In genomic region chr16:88874938-88875599, GRCh38 we compare ENCODE assay signal across 28 cellular contexts. TPM values are rescaled to one million over a fixed set of nuclear protein-coding genes. Genes with fewer than 3 reads are reported as not detected.
"Had no signal": no experiment of that assay in that cellular context is flagged by ENCODE, and none has a peak within 500 bp of the region (broad histone marks: within the 10 kb centered on the region; RNA-seq: fewer than 3 reads in every experiment).

No MANE protein-coding gene starts in this region.

- H3K4me3 Mint-ChIP-seq: activated CD4-positive, alpha-beta T cell treated with anti-CD3 and anti-CD28 coated beads for 36 hours; activated CD8-positive, alpha-beta memory T cell treated with anti-CD3 and anti-CD28 coated beads, Interleukin-2, amount 10 ng/mL, durations not matched to agents 7 days and 5 days; activated CD8-positive, alpha-beta T cell treated with anti-CD3 and anti-CD28 coated beads, Interleukin-2, amount 10 ng/mL, durations not matched to agents 7 days and 5 days; immature natural killer cell; mesothelial cell of epicardium; naive B cell had no signal

- H3K9me3 Mint-ChIP-seq: activated naive CD4-positive, alpha-beta T cell treated with anti-CD3 and anti-CD28 coated beads, Interleukin-2, amount 50 U/mL, for 72 hours; immature natural killer cell; mesothelial cell of epicardium had no signal

- H3K27ac ChIP-seq: breast epithelium, suprapubic skin, tibial artery had no signal

- ATAC-seq: activated CD4-positive, alpha-beta T cell treated with anti-CD3 and anti-CD28 coated beads for 36 hours; activated CD8-positive, alpha-beta memory T cell treated with anti-CD3 and anti-CD28 coated beads, Interleukin-2, amount 10 ng/mL, durations not matched to agents 7 days and 5 days; activated CD8-positive, alpha-beta T cell treated with anti-CD3 and anti-CD28 coated beads, Interleukin-2, amount 10 ng/mL, durations not matched to agents 7 days and 5 days; activated naive CD4-positive, alpha-beta T cell treated with anti-CD3 and anti-CD28 coated beads, Interleukin-2, amount 50 U/mL, for 72 hours; esophagus mucosa; left colon; right cardiac atrium had no signal

- H3K36me3 ChIP-seq: breast epithelium had no signal

- FAIRE-seq: endothelial cell of umbilical vein, kidney had no signal

- H3K4me1 ChIP-seq: breast epithelium, tibial artery had no signal

- H3K4me3 ChIP-seq: breast epithelium, spleen, suprapubic skin, tibial artery had no signal

- H3K4me1 Mint-ChIP-seq: activated CD8-positive, alpha-beta memory T cell treated with anti-CD3 and anti-CD28 coated beads, Interleukin-2, amount 10 ng/mL, durations not matched to agents 7 days and 5 days had no signal

- DNase-seq: activated CD4-positive, alpha-beta T cell treated with anti-CD3 and anti-CD28 coated beads for 36 hours; activated CD4-positive, CD25-positive, alpha-beta regulatory T cell; activated CD8-positive, alpha-beta memory T cell treated with anti-CD3 and anti-CD28 coated beads, Interleukin-2, amount 10 ng/mL, durations not matched to agents 7 days and 5 days; activated CD8-positive, alpha-beta T cell treated with anti-CD3 and anti-CD28 coated beads, Interleukin-2, amount 10 ng/mL, durations not matched to agents 7 days and 5 days; activated naive CD4-positive, alpha-beta T cell; activated T-cell treated with anti-CD3 and anti-CD28 coated beads, Interleukin-2, amount 50 U/mL, for 48 hours; central memory CD4-positive, alpha-beta T cell; foreskin fibroblast; head of caudate nucleus; hippocampal formation; immature natural killer cell; kidney; left colon; mammary epithelial cell; naive B cell; right cardiac atrium; spleen; stimulated activated naive CD4-positive, alpha-beta T cell; tibial artery had no signal

- H3K27ac Mint-ChIP-seq: activated CD4-positive, alpha-beta T cell treated with anti-CD3 and anti-CD28 coated beads for 36 hours; activated CD8-positive, alpha-beta memory T cell treated with anti-CD3 and anti-CD28 coated beads, Interleukin-2, amount 10 ng/mL, durations not matched to agents 7 days and 5 days; activated CD8-positive, alpha-beta T cell treated with anti-CD3 and anti-CD28 coated beads, Interleukin-2, amount 10 ng/mL, durations not matched to agents 7 days and 5 days; activated naive CD4-positive, alpha-beta T cell treated with anti-CD3 and anti-CD28 coated beads, Interleukin-2, amount 50 U/mL, for 72 hours; mesothelial cell of epicardium had no signal

- H3K36me3 Mint-ChIP-seq: activated CD8-positive, alpha-beta memory T cell treated with anti-CD3 and anti-CD28 coated beads, Interleukin-2, amount 10 ng/mL, durations not matched to agents 7 days and 5 days; activated naive CD4-positive, alpha-beta T cell treated with anti-CD3 and anti-CD28 coated beads, Interleukin-2, amount 50 U/mL, for 72 hours; immature natural killer cell; mesothelial cell of epicardium had no signal

- H3K9me3 ChIP-seq: breast epithelium, spleen, suprapubic skin, tibial artery had no signal

RNA-seq across cellular contexts. Expression of gene PABPN1L, which starts 8.6 kb away (rescaled TPM):
- total RNA-seq: activated CD4-positive, alpha-beta T cell treated with anti-CD3 and anti-CD28 coated beads for 36 hours; activated CD8-positive, alpha-beta memory T cell treated with anti-CD3 and anti-CD28 coated beads, Interleukin-2, amount 10 ng/mL, durations not matched to agents 7 days and 5 days; activated CD8-positive, alpha-beta T cell treated with anti-CD3 and anti-CD28 coated beads, Interleukin-2, amount 10 ng/mL, durations not matched to agents 7 days and 5 days; activated naive CD4-positive, alpha-beta T cell treated with anti-CD3 and anti-CD28 coated beads, Interleukin-2, amount 50 U/mL, for 72 hours; breast epithelium; endothelial cell of umbilical vein; esophagus mucosa; kidney; left colon; mammary epithelial cell; omental fat pad; right cardiac atrium; suprapubic skin; ureter had no signal
- polyA plus RNA-seq: endothelial cell of umbilical vein, immature natural killer cell, liver, mammary epithelial cell, right cardiac atrium had no signal
